ENCODE assay signal across 13 cellular contexts in genomic region chr4:84496356-84497219, GRCh38. TPM values are rescaled to one million over a fixed set of nuclear protein-coding genes. Genes with fewer than 3 reads are reported as not detected.
DNase-seq lines count a peak whose midpoint lies in the region; ATAC-seq, FAIRE-seq and TF ChIP-seq lines count a peak whose summit lies in the region.
"Had no signal": no experiment of that assay in that cellular context is flagged by ENCODE, and none has a peak within 500 bp of the region (broad histone marks: within the 10 kb centered on the region; RNA-seq: fewer than 3 reads in every experiment).

No MANE protein-coding gene starts in this region.

- in situ Hi-C loops in IMR-90 (cut with MboI; ENCODE audit: low sequenced_read_pairs), result no loop called here

- no peak for TF ChIP-seq POLR2A in IMR-90 (IDR thresholded peaks at IDR 0.05; ENCODE audit: low read depth, low read length)

- H3K36me3 ChIP-seq in IMR-90 (ENCODE audit: control insufficient read depth, insufficient read depth, low read length), result no peaks in the 10 kb centered on the region
- no peaks in the 10 kb centered on the region for H3K36me3 ChIP-seq in mucosa of stomach (ENCODE audit: control insufficient read depth, insufficient read depth, low read length)
- no peaks in the 10 kb centered on the region for H3K36me3 ChIP-seq in small intestine (ENCODE audit: control insufficient read depth in 2 of 2, insufficient read depth in 2 of 2, low read length in 2 of 2)
- H3K36me3 ChIP-seq: adrenal gland had no signal

- H2AK5ac ChIP-seq in IMR-90 (ENCODE audit: low read depth, low read length), result no peak overlapping the region

- H3K9ac ChIP-seq in IMR-90 (ENCODE audit: low read depth, low read length) (no peak overlapping the region), mucosa of stomach (ENCODE audit: low read length) (peak overlapping the region; percentile 11)

- H3K36me3 Mint-ChIP-seq in CD4-positive, alpha-beta T cell (ENCODE audit: low read depth), result no peaks in the 10 kb centered on the region
- peaks cover 3% of the 10 kb centered on the region for H3K36me3 Mint-ChIP-seq in central memory CD8-positive, alpha-beta T cell (ENCODE audit: insufficient read depth)

- H4K91ac ChIP-seq in IMR-90 (ENCODE audit: insufficient read depth, low read depth, low read length), result no peak overlapping the region

- H3K9me1 ChIP-seq in IMR-90 (ENCODE audit: insufficient read depth, low read length), result no peaks in the 10 kb centered on the region

- H3K27ac ChIP-seq in CD4-positive, alpha-beta T cell (ENCODE audit: low read depth, low read length), result no peak overlapping the region
- no peak overlapping the region for H3K27ac ChIP-seq in IMR-90 (ENCODE audit: insufficient read depth, low read length)
- no peak overlapping the region for H3K27ac ChIP-seq in small intestine (ENCODE audit: low read depth in 1 of 2, low read length in 1 of 2)
- H3K27ac ChIP-seq: adrenal gland had no signal

- no peak overlapping the region for H2BK5ac ChIP-seq in IMR-90 (ENCODE audit: low read depth, low read length, poor library complexity, severe bottlenecking)

- 24% methylated on average over 39 of the region's 54 CpGs; no CpG with 5 or more reads in 1 of the 2 experiments for WGBS in IMR-90 (ENCODE audit: extremely low coverage in 2 of 2, insufficient read length in 1 of 2), 2 experiments
- 7 to 16% (median 10%) methylated on average over 54 of the region's 54 CpGs for WGBS in small intestine, 3 donors

- no peak overlapping the region for H2AK9ac ChIP-seq in IMR-90 (replicated peaks; ENCODE audit: low read depth, low read length, poor library complexity)

- H2BK15ac ChIP-seq in IMR-90 (ENCODE audit: low read depth, low read length), result no peak overlapping the region

- no peak for ATAC-seq in CD4-positive, alpha-beta T cell (ENCODE audit: poor library complexity)
- ATAC-seq in IMR-90 (ENCODE audit: low read depth), result no peak
- no peak for ATAC-seq in central memory CD8-positive, alpha-beta T cell (replicated peaks; ENCODE audit: extremely low read depth, poor library complexity, severe bottlenecking)
- ATAC-seq in GM21390 (IDR thresholded peaks at IDR 0.05; ENCODE audit: unreplicated experiment), result no peak

- H4K20me1 ChIP-seq in IMR-90 (ENCODE audit: insufficient read depth, low read length), result no peaks in the 10 kb centered on the region

- no peak overlapping the region for H3K56ac ChIP-seq in IMR-90 (ENCODE audit: extremely low read depth, insufficient read depth, low read length)

- H3K4me3 Mint-ChIP-seq in CD4-positive, alpha-beta T cell, result peak overlapping the region; percentile 60
- H3K4me3 Mint-ChIP-seq in central memory CD8-positive, alpha-beta T cell, result no peak overlapping the region

- H4K5ac ChIP-seq in IMR-90 (ENCODE audit: low read depth, low read length), result no peak overlapping the region

- H3K27me3 Mint-ChIP-seq in CD4-positive, alpha-beta T cell, result peaks cover 92% of the 10 kb centered on the region
- peaks cover 92% of the 10 kb centered on the region for H3K27me3 Mint-ChIP-seq in central memory CD8-positive, alpha-beta T cell

- H3K23ac ChIP-seq in IMR-90 (ENCODE audit: low read depth, low read length), result no peak overlapping the region

- H3K4me1 ChIP-seq in IMR-90 (ENCODE audit: control insufficient read depth, insufficient read depth, low read length), result no peaks in the 10 kb centered on the region; the same call in 1 of the 2 replicates
- peaks cover 20% of the 10 kb centered on the region for H3K4me1 ChIP-seq in mucosa of stomach (ENCODE audit: control insufficient read depth, insufficient read depth, low read length)
- peaks cover 3 to 12% of the 10 kb centered on the region in 2 donors for H3K4me1 ChIP-seq in small intestine (ENCODE audit: control insufficient read depth in 2 of 2, insufficient read depth in 1 of 2, low read depth in 1 of 2, low read length in 1 of 2)

- H3K4me3 ChIP-seq in IMR-90 (ENCODE audit: insufficient read depth, low read depth, low read length), result no peak overlapping the region; the same call in 1 of the 2 replicates
- H3K4me3 ChIP-seq in mucosa of stomach (ENCODE audit: low read length), result no peak overlapping the region
- H3K4me3 ChIP-seq in small intestine (ENCODE audit: low read depth in 1 of 2, low read length in 2 of 2), result no peak overlapping the region

- H3K9me3 Mint-ChIP-seq in CD4-positive, alpha-beta T cell, result peaks cover 2% of the 10 kb centered on the region
- no peaks in the 10 kb centered on the region for H3K9me3 Mint-ChIP-seq in central memory CD8-positive, alpha-beta T cell

- POLR2A ChIA-PET in CD4-positive, alpha-beta T cell (lab: Charles Lee), result no interaction called here
- POLR2A ChIA-PET in IMR-90 (lab: Charles Lee; ENCODE audit: unreplicated experiment), result no interaction called here

- intact Hi-C loops in CD4-positive, alpha-beta T cell (cut with DNase I, micrococcal nuclease), result no loop called here
- intact Hi-C loops in IMR-90 (cut with micrococcal nuclease), result no loop called here

- peak overlapping the region; percentile 47 for H2AFZ ChIP-seq in IMR-90 (replicated peaks; ENCODE audit: low read length, poor library complexity)

- TF ChIP-seq CTCF in CD4-positive, alpha-beta T cell (IDR thresholded peaks at IDR 0.05), result no peak
- no peak for TF ChIP-seq CTCF in IMR-90 (conservative IDR thresholded peaks at IDR 0.05; ENCODE audit: low read depth, low read length)

- no peak overlapping the region for H3K4ac ChIP-seq in IMR-90 (ENCODE audit: low read depth, low read length)

- H4K8ac ChIP-seq in IMR-90 (ENCODE audit: low read depth in 2 of 2, low read length in 2 of 2), result no peak overlapping the region

- no peak overlapping the region for H2BK120ac ChIP-seq in IMR-90 (ENCODE audit: low read depth, low read length)

- H3K27me3 ChIP-seq in CD4-positive, alpha-beta T cell (ENCODE audit: control insufficient read depth, insufficient read depth, low read length), result peaks cover 100% of the 10 kb centered on the region
- H3K27me3 ChIP-seq in IMR-90 (ENCODE audit: control insufficient read depth, insufficient read depth, low read length) (peaks cover 83% of the 10 kb centered on the region), mucosa of stomach (ENCODE audit: control insufficient read depth, insufficient read depth, low read length) (peaks cover 99% of the 10 kb centered on the region), small intestine (ENCODE audit: control insufficient read depth in 2 of 2, insufficient read depth in 2 of 2, low read length in 2 of 2) (peaks cover 11 to 71% of the 10 kb centered on the region in 2 donors)

- no peak for DNase-seq in CD4-positive, alpha-beta T cell
- DNase-seq in IMR-90, result no peak
- no peak for DNase-seq in central memory CD8-positive, alpha-beta T cell (ENCODE audit: low spot score in 2 of 2)
- DNase-seq in small intestine, result no peak
- no peak for DNase-seq in SK-N-DZ (ENCODE audit: low spot score)
- DNase-seq in activated CD8-positive, alpha-beta memory T cell treated with anti-CD3 and anti-CD28 coated beads for 24 hours, result no peak
- DNase-seq: adrenal gland, DND-41, NCI-H446 treated with DMSO at 0.1 percent for 48 hours, T-cell had no signal

- no peak overlapping the region for H3K4me2 ChIP-seq in IMR-90 (ENCODE audit: low read depth, low read length)

- no peak for FAIRE-seq in small intestine (lab: Jason Lieb, UNC)
- FAIRE-seq: frontal cortex had no signal

- dilution Hi-C loops in IMR-90 (cut with HindIII; ENCODE audit: low sequenced_read_pairs, unreplicated experiment), result no loop called here

- H3K27ac Mint-ChIP-seq in CD4-positive, alpha-beta T cell, result no peak overlapping the region
- H3K27ac Mint-ChIP-seq in central memory CD8-positive, alpha-beta T cell (ENCODE audit: low read depth), result peak overlapping the region; percentile 75

- H3K4me1 Mint-ChIP-seq in CD4-positive, alpha-beta T cell (ENCODE audit: low read depth), result peaks cover 28% of the 10 kb centered on the region
- peaks cover 13% of the 10 kb centered on the region for H3K4me1 Mint-ChIP-seq in central memory CD8-positive, alpha-beta T cell

- H3K79me1 ChIP-seq in IMR-90 (ENCODE audit: low read depth in 1 of 2, low read length in 2 of 2), result no peaks in the 10 kb centered on the region

- H3K18ac ChIP-seq in IMR-90 (ENCODE audit: low read depth, low read length), result no peak overlapping the region

- no TSS peak for BruUV-seq in IMR-90 (replicated peaks; lab: Mats Ljungman, UMichigan)

- no peak for TF ChIP-seq RAD21 in IMR-90 (IDR thresholded peaks at IDR 0.05; ENCODE audit: low read length)

- H3K14ac ChIP-seq in IMR-90 (replicated peaks; ENCODE audit: low read depth, low read length), result no peak overlapping the region

- CTCF ChIA-PET in CD4-positive, alpha-beta T cell (lab: Charles Lee), result no interaction called here
- CTCF ChIA-PET in IMR-90 (lab: Yijun Ruan, JAX), result interaction anchor here (0.5 kb wide), 1 partner anchor 194 kb away, joined by 3 read pairs; no protein-coding TSS in a partner anchor

- H2BK20ac ChIP-seq in IMR-90 (ENCODE audit: low read depth, low read length), result no peak overlapping the region

- H3K9me3 ChIP-seq in CD4-positive, alpha-beta T cell (ENCODE audit: control insufficient read depth, low read length), result peaks cover 28% of the 10 kb centered on the region
- H3K9me3 ChIP-seq in IMR-90 (ENCODE audit: control insufficient read depth, insufficient read depth, low read length) (peaks cover 26% of the 10 kb centered on the region), mucosa of stomach (ENCODE audit: control insufficient read depth, low read length) (no peaks in the 10 kb centered on the region), small intestine (ENCODE audit: control insufficient read depth, low read depth) (no peaks in the 10 kb centered on the region)
- H3K9me3 ChIP-seq: adrenal gland had no signal

TF ChIP-seq in IMR-90, 13 proteins besides CTCF, POLR2A, EP300 and RAD21:
- no peak for TF ChIP-seq FOS (IDR thresholded peaks at IDR 0.05; ENCODE audit: low read depth, low read length)
- TF ChIP-seq CHD1 (IDR thresholded peaks at IDR 0.05; ENCODE audit: low read depth, low read length), result no peak
- TF ChIP-seq BHLHE40 (IDR thresholded peaks at IDR 0.05; ENCODE audit: low read depth, low read length), result no peak
TF ChIP-seq in IMR-90: peak in this region for 0.

RNA-seq across cellular contexts. Expression of gene NKX6-1, which starts 2.5 kb away (rescaled TPM):
- not detected for total RNA-seq in CD4-positive, alpha-beta T cell
- total RNA-seq in IMR-90 (2012; rRNA removed), result under 0.01 TPM in 1 of 2 replicates, not detected in the other
- polyA plus RNA-seq in IMR-90 (2012; rRNA removed) (0.17 and 0.24 TPM in 2 replicates), small intestine (not detected)
- polyA plus RNA-seq in IMR-90 (2012; cell fraction: cytosol; rRNA removed), result 0.10 and 0.25 TPM in 2 replicates
- polyA plus RNA-seq in IMR-90 (2012; cell fraction: nucleus; rRNA removed; ENCODE audit: low replicate concordance), result 0.17 and 0.22 TPM in 2 replicates
- not detected in 2 replicates for polyA plus RNA-seq in SK-N-DZ (2014; cell fraction: cytosol; rRNA removed)
- not detected in 2 replicates for polyA plus RNA-seq in SK-N-DZ (2014; cell fraction: nucleus; rRNA removed)
- total RNA-seq: T-cell had no signal
- polyA plus RNA-seq: adrenal gland had no signal
